26 cellular contexts compared by ENCODE assay signal in the genomic region with DNA sequence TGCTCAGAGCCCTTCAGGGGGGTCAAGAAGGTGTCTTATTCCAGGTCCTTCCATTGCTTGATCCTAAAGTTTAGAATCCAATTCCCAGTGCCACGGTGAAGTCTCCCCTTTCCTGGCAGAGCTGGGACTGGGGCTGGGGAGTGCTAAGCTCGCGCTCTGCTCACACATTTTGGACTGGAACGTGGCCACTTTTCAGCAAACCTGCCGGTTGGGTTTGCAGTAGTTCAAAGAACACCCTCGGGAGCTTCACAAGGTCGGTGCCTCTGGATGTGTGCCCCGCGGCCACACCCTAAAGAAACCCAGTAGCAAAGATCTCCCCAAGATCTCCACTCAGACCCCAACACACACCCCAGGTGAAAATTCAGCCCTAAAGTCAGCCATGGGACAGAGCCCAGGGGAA. TPM values are rescaled to one million over a fixed set of nuclear protein-coding genes. Genes with fewer than 3 reads are reported as not detected.
DNase-seq lines count a peak whose midpoint lies in the region; ATAC-seq and TF ChIP-seq lines count a peak whose summit lies in the region.
"Had no signal": no experiment of that assay in that cellular context is flagged by ENCODE, and none has a peak within 500 bp of the region (broad histone marks: within the 10 kb centered on the region; RNA-seq: fewer than 3 reads in every experiment).

A gene with protein sequence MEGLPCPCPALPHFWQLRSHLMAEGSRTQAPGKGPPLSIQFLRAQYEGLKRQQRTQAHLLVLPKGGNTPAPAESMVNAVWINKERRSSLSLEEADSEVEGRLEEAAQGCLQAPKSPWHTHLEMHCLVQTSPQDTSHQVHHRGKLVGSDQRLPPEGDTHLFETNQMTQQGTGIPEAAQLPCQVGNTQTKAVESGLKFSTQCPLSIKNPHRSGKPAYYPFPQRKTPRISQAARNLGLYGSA (minus strand): TSS at position 129 of the 400 bp plus-strand sequence. CDS start 580 bp downstream, outside the sequence.

- peak within 1 kb of the TSS in 3 of 4 donors; percentile 16 to 35 (median 30) for H3K4me3 ChIP-seq in esophagus squamous epithelium
- H3K4me3 ChIP-seq in muscle layer of duodenum (ENCODE audit: low read depth in 1 of 2, low read length in 2 of 2), result peak within 1 kb of the TSS in 1 of 2 donors; percentile 31
- peak within 1 kb of the TSS; percentile 42 for H3K4me3 ChIP-seq in upper lobe of right lung
- H3K4me3 ChIP-seq in testis, result no peak within 1 kb of the TSS
- H3K4me3 ChIP-seq: psoas muscle, vagina had no signal

- H3K36me3 Mint-ChIP-seq in activated naive CD8-positive, alpha-beta T cell treated with anti-CD3 and anti-CD28 coated beads, Interleukin-2, amount 10 ng/mL, durations not matched to agents 7 days and 5 days, result no peaks in the 10 kb centered on the region
- H3K36me3 Mint-ChIP-seq in activated naive CD8-positive, alpha-beta T cell treated with anti-CD3 and anti-CD28 coated beads for 36 hours, result no peaks in the 10 kb centered on the region
- H3K36me3 Mint-ChIP-seq in progenitor cell of endocrine pancreas (ENCODE audit: insufficient read depth), result no peaks in the 10 kb centered on the region
- H3K36me3 Mint-ChIP-seq: CD14-positive monocyte; natural killer cell treated with Interleukin-12 subunit alpha and Interleukin-12 subunit beta and Interleukin-15 and Interleukin-18, amount 100 ng/mL, for 72 hours had no signal

- peaks cover 6% of the 10 kb centered on the region for H3K27me3 Mint-ChIP-seq in activated naive CD8-positive, alpha-beta T cell treated with anti-CD3 and anti-CD28 coated beads, Interleukin-2, amount 10 ng/mL, durations not matched to agents 7 days and 5 days
- no peaks in the 10 kb centered on the region for H3K27me3 Mint-ChIP-seq in activated naive CD8-positive, alpha-beta T cell treated with anti-CD3 and anti-CD28 coated beads for 36 hours
- peaks cover 30% of the 10 kb centered on the region for H3K27me3 Mint-ChIP-seq in progenitor cell of endocrine pancreas

- H3K9me3 Mint-ChIP-seq in activated naive CD8-positive, alpha-beta T cell treated with anti-CD3 and anti-CD28 coated beads, Interleukin-2, amount 10 ng/mL, durations not matched to agents 7 days and 5 days, result peaks cover 3% of the 10 kb centered on the region
- peaks cover 2% of the 10 kb centered on the region for H3K9me3 Mint-ChIP-seq in activated naive CD8-positive, alpha-beta T cell treated with anti-CD3 and anti-CD28 coated beads for 36 hours
- peaks cover 3% of the 10 kb centered on the region for H3K9me3 Mint-ChIP-seq in progenitor cell of endocrine pancreas (ENCODE audit: low read depth)
- H3K9me3 Mint-ChIP-seq: natural killer cell treated with Interleukin-12 subunit alpha and Interleukin-12 subunit beta and Interleukin-15 and Interleukin-18, amount 100 ng/mL, for 72 hours had no signal

- peaks cover 4 to 41% (median 13%) of the 10 kb centered on the region in 3 donors for H3K4me1 ChIP-seq in esophagus squamous epithelium
- no peaks in the 10 kb centered on the region for H3K4me1 ChIP-seq in muscle layer of duodenum (ENCODE audit: control insufficient read depth in 1 of 2, insufficient read depth in 2 of 2, low read length in 2 of 2)
- no peaks in the 10 kb centered on the region for H3K4me1 ChIP-seq in upper lobe of right lung
- no peaks in the 10 kb centered on the region for H3K4me1 ChIP-seq in testis
- H3K4me1 ChIP-seq: psoas muscle, vagina had no signal

- H3K27ac ChIP-seq in esophagus squamous epithelium (peak within 1 kb of the TSS; percentile 24 to 79 (median 52)), muscle layer of duodenum (ENCODE audit: low read length) (peak within 1 kb of the TSS; percentile 76), upper lobe of right lung (peak within 1 kb of the TSS; percentile 85), testis (no peak within 1 kb of the TSS)
- H3K27ac ChIP-seq: psoas muscle, vagina had no signal

- H3K36me3 ChIP-seq in esophagus squamous epithelium, result no peaks in the 10 kb centered on the region
- no peaks in the 10 kb centered on the region for H3K36me3 ChIP-seq in muscle layer of duodenum (ENCODE audit: control insufficient read depth in 1 of 2, insufficient read depth in 2 of 2, low read length in 2 of 2)
- no peaks in the 10 kb centered on the region for H3K36me3 ChIP-seq in upper lobe of right lung
- no peaks in the 10 kb centered on the region for H3K36me3 ChIP-seq in testis (ENCODE audit: low read depth, missing control alignments)
- H3K36me3 ChIP-seq: vagina had no signal

- POLR2A ChIA-PET in activated naive CD8-positive, alpha-beta T cell treated with anti-CD3 and anti-CD28 coated beads, Interleukin-2, amount 10 ng/mL, durations not matched to agents 7 days and 5 days (lab: Charles Lee), result no interaction called here

- no peak for TF ChIP-seq POLR2A in esophagus squamous epithelium (IDR thresholded peaks at IDR 0.05)
- no peak for TF ChIP-seq POLR2A in testis (IDR thresholded peaks at IDR 0.05)

- no peak for ATAC-seq in activated naive CD8-positive, alpha-beta T cell treated with anti-CD3 and anti-CD28 coated beads, Interleukin-2, amount 10 ng/mL, durations not matched to agents 7 days and 5 days (ENCODE audit: low read depth)
- peak; percentile 42 for ATAC-seq in upper lobe of right lung
- ATAC-seq: psoas muscle, T-helper 17 cell had no signal

- H3K4me3 Mint-ChIP-seq in activated naive CD8-positive, alpha-beta T cell treated with anti-CD3 and anti-CD28 coated beads, Interleukin-2, amount 10 ng/mL, durations not matched to agents 7 days and 5 days, result no peak within 1 kb of the TSS
- no peak within 1 kb of the TSS for H3K4me3 Mint-ChIP-seq in activated naive CD8-positive, alpha-beta T cell treated with anti-CD3 and anti-CD28 coated beads for 36 hours
- no peak within 1 kb of the TSS for H3K4me3 Mint-ChIP-seq in progenitor cell of endocrine pancreas (ENCODE audit: low read depth)
- H3K4me3 Mint-ChIP-seq: CD14-positive monocyte; H9; natural killer cell treated with Interleukin-12 subunit alpha and Interleukin-12 subunit beta and Interleukin-15 and Interleukin-18, amount 100 ng/mL, for 72 hours; T-helper 17 cell had no signal

- H3K9me3 ChIP-seq in esophagus squamous epithelium (no peaks in the 10 kb centered on the region), muscle layer of duodenum (ENCODE audit: control insufficient read depth in 1 of 2, low read length in 2 of 2) (peaks cover 0 to 3% of the 10 kb centered on the region in 2 donors), upper lobe of right lung (no peaks in the 10 kb centered on the region), testis (no peaks in the 10 kb centered on the region)
- H3K9me3 ChIP-seq: psoas muscle, vagina had no signal

- H3K27me3 ChIP-seq in esophagus squamous epithelium (peaks cover 0 to 5% (median 0%) of the 10 kb centered on the region in 4 donors), muscle layer of duodenum (ENCODE audit: low read depth, low read length) (no peaks in the 10 kb centered on the region), upper lobe of right lung (no peaks in the 10 kb centered on the region), testis (no peaks in the 10 kb centered on the region)
- H3K27me3 ChIP-seq: vagina had no signal

- 30 to 80% methylated on average over 1 to 3 of the region's 9 CpGs for WGBS in esophagus squamous epithelium, 2 donors
- WGBS in testis, 2 donors, result 77 to 83% methylated on average over 9 of the region's 9 CpGs

- peak within 1 kb of the TSS; percentile 14 for H3K27ac Mint-ChIP-seq in activated naive CD8-positive, alpha-beta T cell treated with anti-CD3 and anti-CD28 coated beads, Interleukin-2, amount 10 ng/mL, durations not matched to agents 7 days and 5 days
- H3K27ac Mint-ChIP-seq in activated naive CD8-positive, alpha-beta T cell treated with anti-CD3 and anti-CD28 coated beads for 36 hours, result no peak within 1 kb of the TSS
- H3K27ac Mint-ChIP-seq in progenitor cell of endocrine pancreas, result no peak within 1 kb of the TSS
- H3K27ac Mint-ChIP-seq: H9; natural killer cell treated with Interleukin-12 subunit alpha and Interleukin-12 subunit beta and Interleukin-15 and Interleukin-18, amount 100 ng/mL, for 72 hours; T-helper 17 cell had no signal

- intact Hi-C loops in esophagus squamous epithelium (cut with DNase I) (no loop called here), upper lobe of right lung (cut with DNase I) (no loop called here), testis (cut with DNase I; ENCODE audit: low total_unique reads) (no loop called here)

- DNase-seq in activated naive CD8-positive, alpha-beta T cell treated with anti-CD3 and anti-CD28 coated beads, Interleukin-2, amount 10 ng/mL, durations not matched to agents 7 days and 5 days, result no peak
- DNase-seq in activated naive CD8-positive, alpha-beta T cell treated with anti-CD3 and anti-CD28 coated beads for 36 hours, result no peak
- DNase-seq in esophagus squamous epithelium (lab: John Stamatoyannopoulos, UW), result no peak
- DNase-seq in upper lobe of right lung, result peak; percentile 82
- no peak for DNase-seq in testis
- DNase-seq in progenitor cell of endocrine pancreas (ENCODE audit: low spot score, unreplicated experiment), result no peak
- no peak for DNase-seq in medulla oblongata (ENCODE audit: extremely low spot score)
- DNase-seq: activated CD8-positive, alpha-beta memory T cell treated with anti-CD3 and anti-CD28 coated beads, Interleukin-2, amount 50 U/mL, for 48 hours; activated gamma-delta T cell; DMS79 treated with DMSO at 0.1 percent for 48 hours; H9; mammary epithelial cell; NCI-H1092 treated with DMSO at 0.1 percent for 48 hours; NCI-H446 treated with DMSO at 0.1 percent for 48 hours; NK-92 treated with Interleukin-12 subunit alpha and Interleukin-12 subunit beta, amount 100 ng/mL, for 24 hours; psoas muscle; stimulated activated CD4-positive, alpha-beta T cell treated with anti-CD3 and anti-CD28 coated beads, Interleukin-4, amount 100 ng/mL, for 1 hour; T-helper 17 cell had no signal

- H3K4me1 Mint-ChIP-seq in activated naive CD8-positive, alpha-beta T cell treated with anti-CD3 and anti-CD28 coated beads, Interleukin-2, amount 10 ng/mL, durations not matched to agents 7 days and 5 days, result no peaks in the 10 kb centered on the region
- H3K4me1 Mint-ChIP-seq in activated naive CD8-positive, alpha-beta T cell treated with anti-CD3 and anti-CD28 coated beads for 36 hours, result no peaks in the 10 kb centered on the region
- H3K4me1 Mint-ChIP-seq in progenitor cell of endocrine pancreas (ENCODE audit: low read depth), result peaks cover 7% of the 10 kb centered on the region
- H3K4me1 Mint-ChIP-seq: CD14-positive monocyte, T-helper 17 cell had no signal

- TF ChIP-seq CTCF in esophagus squamous epithelium (IDR thresholded peaks at IDR 0.05) (no peak), upper lobe of right lung (IDR thresholded peaks at IDR 0.05) (no peak), testis (IDR thresholded peaks at IDR 0.05) (no peak), progenitor cell of endocrine pancreas (IDR thresholded peaks at IDR 0.05; ENCODE audit: unreplicated experiment) (no peak)

RNA-seq across cellular contexts. Expression of the gene that starts here (rescaled TPM):
- not detected for total RNA-seq in activated naive CD8-positive, alpha-beta T cell treated with anti-CD3 and anti-CD28 coated beads, Interleukin-2, amount 10 ng/mL, durations not matched to agents 7 days and 5 days
- not detected for total RNA-seq in activated naive CD8-positive, alpha-beta T cell treated with anti-CD3 and anti-CD28 coated beads for 36 hours
- total RNA-seq in esophagus squamous epithelium (1 to 10 TPM in 1 of 4 donors, under 1 TPM in 3; 0.41 to 3.4 (median 0.81) TPM), upper lobe of right lung (27.6 TPM), testis (not detected), progenitor cell of endocrine pancreas (0.13 TPM in 1 of 2 replicates, not detected in the other)
- not detected for polyA plus RNA-seq in testis (ENCODE audit: insufficient read depth, low read depth, low replicate concordance)
- total RNA-seq: endothelial cell of umbilical vein; fibroblast of villous mesenchyme; H9; HT1080; mammary epithelial cell; natural killer cell treated with Interleukin-12 subunit alpha and Interleukin-12 subunit beta and Interleukin-15 and Interleukin-18, amount 100 ng/mL, for 72 hours; psoas muscle; RPMI7951; T-helper 17 cell had no signal
- polyA plus RNA-seq: CD14-positive monocyte, endothelial cell of umbilical vein, mammary epithelial cell had no signal

Comparison
In these comparisons a context has a peak if more than half of its experiments do, and no peak if none do; other contexts are left out.
1. H3K27ac ChIP-seq: peak in esophagus squamous epithelium (4 of 4), muscle layer of duodenum (single experiment) and upper lobe of right lung (single experiment); none in testis (0 of 2).
2. H3K4me3 ChIP-seq: peak in esophagus squamous epithelium (3 of 4) and upper lobe of right lung (single experiment); none in testis (0 of 2).